In genomic region chr3:196138927-196139680, GRCh38 we compare ENCODE assay signal across 17 cellular contexts. TPM values are rescaled to one million over a fixed set of nuclear protein-coding genes. Genes with fewer than 3 reads are reported as not detected.
DNase-seq lines count a peak whose midpoint lies in the region; ATAC-seq and FAIRE-seq lines count a peak whose summit lies in the region.
"Had no signal": no experiment of that assay in that cellular context is flagged by ENCODE, and none has a peak within 500 bp of the region (broad histone marks: within the 10 kb centered on the region; RNA-seq: fewer than 3 reads in every experiment).

No MANE protein-coding gene starts in this region.

- in situ Hi-C loops in ACHN (cut with HindIII; ENCODE audit: low pct_ligation_motif_present, low pct_unique_long_range_greater_than_20kb, low sequenced_read_pairs), result no loop called here

- FAIRE-seq in endometrium (lab: Jason Lieb, UNC), result peak; percentile 69
- FAIRE-seq: G401.6 had no signal

- peak; percentile 25 to 71 for ATAC-seq in left cardiac atrium
- no peak for ATAC-seq in GM19324 (IDR thresholded peaks at IDR 0.05; ENCODE audit: low FRiP score, unreplicated experiment)
- ATAC-seq: heart right ventricle had no signal

- intact Hi-C loops in left cardiac atrium (cut with DNase I), result no loop called here
- intact Hi-C loops in cardiac septum (cut with DNase I), result no loop called here

- no peak for DNase-seq in left cardiac atrium
- no peak for DNase-seq in cardiac septum (ENCODE audit: low spot score)
- peak; percentile 10 for DNase-seq in kidney tubule cell (ENCODE audit: low spot score)
- DNase-seq in NCI-H2171 treated with DMSO at 0.1 percent for 48 hours (lab: John Stamatoyannopoulos, UW), result no peak
- DNase-seq in NCI-H1436 treated with DMSO at 0.1 percent for 48 hours (lab: John Stamatoyannopoulos, UW), result no peak
- no peak for DNase-seq in ACHN
- DNase-seq: activated B cell treated with CpG ODN at 0.5 μM for 24 hours; activated naive CD4-positive, alpha-beta T cell treated with anti-CD3 and anti-CD28 coated beads, Interleukin-2, amount 10 ng/mL, durations not matched to agents 7 days and 5 days; caudate nucleus; heart right ventricle; NCI-H2227 treated with DMSO at 0.1 percent for 48 hours; OCI-M1; stimulated activated CD4-positive, alpha-beta T cell treated with anti-CD3 and anti-CD28 coated beads, Interleukin-4, amount 100 ng/mL, for 4 hours; transverse colon had no signal

RNA-seq across cellular contexts. Expression of gene TFRC, which starts 57.2 kb away (rescaled TPM):
- total RNA-seq in left cardiac atrium (100 to 1,000 TPM in 1 of 2 donors, 10 to 100 TPM in 1; 63.7 to 256 TPM), cardiac septum (131 TPM)
